ENCODE assay signal across 1 cellular context in the genomic region with DNA sequence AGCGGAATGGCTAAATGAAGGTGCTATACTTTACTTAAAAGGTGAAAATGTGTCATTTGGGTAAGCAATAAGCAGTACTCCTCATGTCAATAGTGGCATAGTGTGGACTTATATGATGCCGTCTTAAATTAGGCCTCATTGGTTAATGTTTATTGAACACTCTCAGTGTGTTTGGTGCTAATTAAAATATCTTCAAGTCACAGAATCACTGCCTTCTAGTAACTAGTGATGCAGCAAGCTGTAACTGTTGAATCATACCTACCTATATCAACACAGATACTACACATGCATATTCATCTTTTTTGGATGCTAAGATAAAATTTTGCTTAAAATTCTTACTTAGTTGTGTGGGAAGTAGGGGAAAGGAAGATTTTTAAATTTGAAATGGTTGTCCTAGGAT.
TF ChIP-seq lines count a peak whose summit lies in the region.

No MANE protein-coding gene starts in this region.

TF ChIP-seq in A549, 52 proteins besides CTCF, POLR2A, EP300 and RAD21 (continued from another document):
- TF ChIP-seq, protein P1, sequence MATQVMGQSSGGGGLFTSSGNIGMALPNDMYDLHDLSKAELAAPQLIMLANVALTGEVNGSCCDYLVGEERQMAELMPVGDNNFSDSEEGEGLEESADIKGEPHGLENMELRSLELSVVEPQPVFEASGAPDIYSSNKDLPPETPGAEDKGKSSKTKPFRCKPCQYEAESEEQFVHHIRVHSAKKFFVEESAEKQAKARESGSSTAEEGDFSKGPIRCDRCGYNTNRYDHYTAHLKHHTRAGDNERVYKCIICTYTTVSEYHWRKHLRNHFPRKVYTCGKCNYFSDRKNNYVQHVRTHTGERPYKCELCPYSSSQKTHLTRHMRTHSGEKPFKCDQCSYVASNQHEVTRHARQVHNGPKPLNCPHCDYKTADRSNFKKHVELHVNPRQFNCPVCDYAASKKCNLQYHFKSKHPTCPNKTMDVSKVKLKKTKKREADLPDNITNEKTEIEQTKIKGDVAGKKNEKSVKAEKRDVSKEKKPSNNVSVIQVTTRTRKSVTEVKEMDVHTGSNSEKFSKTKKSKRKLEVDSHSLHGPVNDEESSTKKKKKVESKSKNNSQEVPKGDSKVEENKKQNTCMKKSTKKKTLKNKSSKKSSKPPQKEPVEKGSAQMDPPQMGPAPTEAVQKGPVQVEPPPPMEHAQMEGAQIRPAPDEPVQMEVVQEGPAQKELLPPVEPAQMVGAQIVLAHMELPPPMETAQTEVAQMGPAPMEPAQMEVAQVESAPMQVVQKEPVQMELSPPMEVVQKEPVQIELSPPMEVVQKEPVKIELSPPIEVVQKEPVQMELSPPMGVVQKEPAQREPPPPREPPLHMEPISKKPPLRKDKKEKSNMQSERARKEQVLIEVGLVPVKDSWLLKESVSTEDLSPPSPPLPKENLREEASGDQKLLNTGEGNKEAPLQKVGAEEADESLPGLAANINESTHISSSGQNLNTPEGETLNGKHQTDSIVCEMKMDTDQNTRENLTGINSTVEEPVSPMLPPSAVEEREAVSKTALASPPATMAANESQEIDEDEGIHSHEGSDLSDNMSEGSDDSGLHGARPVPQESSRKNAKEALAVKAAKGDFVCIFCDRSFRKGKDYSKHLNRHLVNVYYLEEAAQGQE (IDR thresholded peaks at IDR 0.05) = no peak
- TF ChIP-seq CBX8 (IDR thresholded peaks at IDR 0.05) = no peak
- TF ChIP-seq, protein P2, sequence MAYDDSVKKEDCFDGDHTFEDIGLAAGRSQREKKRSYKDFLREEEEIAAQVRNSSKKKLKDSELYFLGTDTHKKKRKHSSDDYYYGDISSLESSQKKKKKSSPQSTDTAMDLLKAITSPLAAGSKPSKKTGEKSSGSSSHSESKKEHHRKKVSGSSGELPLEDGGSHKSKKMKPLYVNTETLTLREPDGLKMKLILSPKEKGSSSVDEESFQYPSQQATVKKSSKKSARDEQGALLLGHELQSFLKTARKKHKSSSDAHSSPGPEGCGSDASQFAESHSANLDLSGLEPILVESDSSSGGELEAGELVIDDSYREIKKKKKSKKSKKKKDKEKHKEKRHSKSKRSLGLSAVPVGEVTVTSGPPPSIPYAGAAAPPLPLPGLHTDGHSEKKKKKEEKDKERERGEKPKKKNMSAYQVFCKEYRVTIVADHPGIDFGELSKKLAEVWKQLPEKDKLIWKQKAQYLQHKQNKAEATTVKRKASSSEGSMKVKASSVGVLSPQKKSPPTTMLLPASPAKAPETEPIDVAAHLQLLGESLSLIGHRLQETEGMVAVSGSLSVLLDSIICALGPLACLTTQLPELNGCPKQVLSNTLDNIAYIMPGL (CRISPR knock-in tag; IDR thresholded peaks at IDR 0.05; ENCODE audit: borderline replicate concordance) = no peak
- no peak for TF ChIP-seq TP53 (CRISPR knock-in tag; IDR thresholded peaks at IDR 0.05)
- TF ChIP-seq RNF2 (IDR thresholded peaks at IDR 0.05; ENCODE audit: borderline replicate concordance, low read depth) = no peak
- no peak for TF ChIP-seq MAZ (IDR thresholded peaks at IDR 0.05; ENCODE audit: borderline replicate concordance, low read depth, low read length)
- TF ChIP-seq RARB (CRISPR knock-in tag; IDR thresholded peaks at IDR 0.05) = no peak
- TF ChIP-seq CEBPB (IDR thresholded peaks at IDR 0.05) = no peak
- no peak for TF ChIP-seq JUN (IDR thresholded peaks at IDR 0.05)
- TF ChIP-seq FOSL2 (IDR thresholded peaks at IDR 0.05) = no peak
- TF ChIP-seq FOSL2 (CRISPR knock-in tag; IDR thresholded peaks at IDR 0.05) = no peak
- TF ChIP-seq HOXB5 (CRISPR knock-in tag; IDR thresholded peaks at IDR 0.05) = no peak
- TF ChIP-seq, protein P3, sequence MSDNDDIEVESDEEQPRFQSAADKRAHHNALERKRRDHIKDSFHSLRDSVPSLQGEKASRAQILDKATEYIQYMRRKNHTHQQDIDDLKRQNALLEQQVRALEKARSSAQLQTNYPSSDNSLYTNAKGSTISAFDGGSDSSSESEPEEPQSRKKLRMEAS (IDR thresholded peaks at IDR 0.05) = no peak
- no peak for TF ChIP-seq KDM1A (IDR thresholded peaks at IDR 0.05; ENCODE audit: low read depth)
- no peak for TF ChIP-seq HDAC2 (IDR thresholded peaks at IDR 0.05)
